19 cellular contexts compared by ENCODE assay signal in genomic region chr7:158860394-158860793, GRCh38.
"Had no signal": no experiment of that assay in that cellular context is flagged by ENCODE, and none has a peak within 500 bp of the region (broad histone marks: within the 10 kb centered on the region; RNA-seq: fewer than 3 reads in every experiment).

No MANE protein-coding gene starts in this region.

- H3K4me1 ChIP-seq: colonic mucosa had no signal

- H3K36me3 ChIP-seq: colonic mucosa, lower lobe of right lung, ovary, thyroid gland had no signal

- H3K9me3 Mint-ChIP-seq: activated CD4-positive, alpha-beta T cell treated with anti-CD3 and anti-CD28 coated beads, Interleukin-2, amount 10 ng/mL, durations not matched to agents 24 days and 14 days; activated naive CD4-positive, alpha-beta T cell treated with anti-CD3 and anti-CD28 coated beads for 36 hours; activated T-cell treated with anti-CD3 and anti-CD28 coated beads, Interleukin-2, amount 50 U/mL, for 4 hours; central memory CD8-positive, alpha-beta T cell had no signal

- H3K4me3 ChIP-seq: body of pancreas, colonic mucosa, lower lobe of right lung, ovary, thyroid gland had no signal

- H3K9me3 ChIP-seq: body of pancreas, colonic mucosa, lower lobe of right lung, ovary, thyroid gland had no signal

- H3K27me3 ChIP-seq: body of pancreas, colonic mucosa, ovary, thyroid gland had no signal

- H3K4me3 Mint-ChIP-seq: activated CD4-positive, alpha-beta T cell treated with anti-CD3 and anti-CD28 coated beads, Interleukin-2, amount 10 ng/mL, durations not matched to agents 24 days and 14 days; activated naive CD4-positive, alpha-beta T cell treated with anti-CD3 and anti-CD28 coated beads for 36 hours; activated T-cell treated with anti-CD3 and anti-CD28 coated beads, Interleukin-2, amount 50 U/mL, for 4 hours; central memory CD8-positive, alpha-beta T cell had no signal

- H3K27ac ChIP-seq: body of pancreas, colonic mucosa, ovary had no signal

- H3K27me3 Mint-ChIP-seq: activated CD4-positive, alpha-beta T cell treated with anti-CD3 and anti-CD28 coated beads, Interleukin-2, amount 10 ng/mL, durations not matched to agents 24 days and 14 days; central memory CD8-positive, alpha-beta T cell had no signal

- ATAC-seq: activated T-cell treated with anti-CD3 and anti-CD28 coated beads, Interleukin-2, amount 50 U/mL, for 4 hours; body of pancreas; lower lobe of right lung; SK-N-SH treated with all-trans-retinoic acid at 6 μM for 48 hours had no signal

- DNase-seq: activated CD4-positive, alpha-beta T cell treated with anti-CD3 and anti-CD28 coated beads, Interleukin-2, amount 10 ng/mL, durations not matched to agents 24 days and 14 days; activated CD4-positive, CD25-positive, alpha-beta regulatory T cell; activated CD8-positive, alpha-beta memory T cell treated with anti-CD3 and anti-CD28 coated beads, Interleukin-2, amount 50 U/mL, for 4 hours; activated naive CD4-positive, alpha-beta T cell treated with anti-CD3 and anti-CD28 coated beads for 36 hours; activated T-cell treated with anti-CD3 and anti-CD28 coated beads, Interleukin-2, amount 50 U/mL, for 4 hours; body of pancreas; colonic mucosa; foreskin melanocyte; lower lobe of right lung; ovary; stimulated activated CD4-positive, alpha-beta T cell treated with anti-CD3 and anti-CD28 coated beads, Interleukin-12 subunit alpha, Interleukin-12 subunit beta, amount 100 ng/mL, for 4 hours; stimulated activated CD4-positive, alpha-beta T cell treated with anti-CD3 and anti-CD28 coated beads, Interleukin-1b, Interleukin-23, amount 100 ng/mL, for 48 hours; stimulated activated CD8-positive, alpha-beta memory T cell treated with anti-CD3 and anti-CD28 coated beads, Interleukin-4, amount 100 ng/mL, for 48 hours; stimulated activated naive CD4-positive, alpha-beta T cell; T-helper 1 cell; T-helper 9 cell; thyroid gland had no signal
